In the genomic region with DNA sequence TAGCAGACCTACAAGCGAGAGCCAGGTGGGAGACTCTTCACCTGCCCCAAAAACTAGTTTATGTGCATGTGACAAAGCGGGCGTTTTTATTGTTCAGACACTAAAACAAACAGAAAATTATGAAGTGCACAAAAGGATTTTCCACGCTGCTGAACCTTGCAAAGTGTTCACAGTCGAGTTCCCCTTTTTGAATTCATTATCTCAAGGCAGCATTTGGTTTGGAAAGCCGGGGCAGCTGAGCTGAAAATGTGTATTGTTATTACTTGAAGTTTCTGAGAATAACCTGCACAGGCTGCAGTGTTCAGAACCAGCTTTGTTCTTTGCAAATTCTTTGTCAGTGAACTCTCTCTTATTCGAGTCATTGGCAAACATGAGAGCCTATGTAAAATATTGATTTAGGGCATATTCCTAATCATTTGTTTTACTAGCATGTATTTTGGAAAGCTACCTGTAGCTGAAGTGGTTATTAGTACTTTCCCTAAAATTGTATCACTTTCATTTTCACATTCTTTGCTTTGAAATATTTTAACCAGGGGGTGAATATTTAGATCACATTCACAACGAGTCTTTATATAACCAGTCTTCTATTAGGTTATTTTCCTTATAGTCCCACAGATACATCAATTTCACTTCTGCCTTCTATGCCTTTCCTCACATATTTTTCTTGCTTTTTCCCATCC, we compare ENCODE assay signal across 1 cellular context.
TF ChIP-seq lines count a peak whose summit lies in the region.

No MANE protein-coding gene starts in this region.

TF ChIP-seq in K562, 482 proteins besides CTCF, POLR2A, EP300 and RAD21 (continued from another document):
- TF ChIP-seq, protein P1, sequence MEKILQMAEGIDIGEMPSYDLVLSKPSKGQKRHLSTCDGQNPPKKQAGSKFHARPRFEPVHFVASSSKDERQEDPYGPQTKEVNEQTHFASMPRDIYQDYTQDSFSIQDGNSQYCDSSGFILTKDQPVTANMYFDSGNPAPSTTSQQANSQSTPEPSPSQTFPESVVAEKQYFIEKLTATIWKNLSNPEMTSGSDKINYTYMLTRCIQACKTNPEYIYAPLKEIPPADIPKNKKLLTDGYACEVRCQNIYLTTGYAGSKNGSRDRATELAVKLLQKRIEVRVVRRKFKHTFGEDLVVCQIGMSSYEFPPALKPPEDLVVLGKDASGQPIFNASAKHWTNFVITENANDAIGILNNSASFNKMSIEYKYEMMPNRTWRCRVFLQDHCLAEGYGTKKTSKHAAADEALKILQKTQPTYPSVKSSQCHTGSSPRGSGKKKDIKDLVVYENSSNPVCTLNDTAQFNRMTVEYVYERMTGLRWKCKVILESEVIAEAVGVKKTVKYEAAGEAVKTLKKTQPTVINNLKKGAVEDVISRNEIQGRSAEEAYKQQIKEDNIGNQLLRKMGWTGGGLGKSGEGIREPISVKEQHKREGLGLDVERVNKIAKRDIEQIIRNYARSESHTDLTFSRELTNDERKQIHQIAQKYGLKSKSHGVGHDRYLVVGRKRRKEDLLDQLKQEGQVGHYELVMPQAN (IDR thresholded peaks at IDR 0.05; ENCODE audit: borderline replicate concordance) = no peak
TF ChIP-seq in K562: peak in this region for 7.
